17 cellular contexts compared by ENCODE assay signal in the genomic region with DNA sequence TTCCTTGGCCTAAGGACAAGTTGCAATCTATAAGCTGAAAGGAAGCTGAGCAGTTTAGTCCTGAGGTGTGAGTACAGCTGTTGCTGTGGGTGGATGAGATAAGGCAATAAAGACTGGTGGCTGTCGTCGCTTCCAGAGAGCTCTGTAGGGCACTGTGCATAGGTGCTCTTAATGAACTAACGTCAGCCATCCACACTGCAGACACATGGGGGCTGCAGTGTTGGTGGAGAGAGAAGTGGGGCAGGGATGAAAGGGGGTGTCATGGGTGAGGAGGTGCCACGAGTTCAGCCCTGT.
"Had no signal": no experiment of that assay in that cellular context is flagged by ENCODE, and none has a peak within 500 bp of the region (broad histone marks: within the 10 kb centered on the region; RNA-seq: fewer than 3 reads in every experiment).

No MANE protein-coding gene starts in this region.

- DNase-seq: effector memory CD8-positive, alpha-beta T cell; gastrocnemius medialis; heart right ventricle; kidney glomerular epithelial cell; mucosa of descending colon; naive thymus-derived CD8-positive, alpha-beta T cell; sigmoid colon; small intestine; stimulated activated CD4-positive, alpha-beta T cell treated with anti-CD3 and anti-CD28 coated beads, Interleukin-12 subunit alpha, Interleukin-12 subunit beta, amount 100 ng/mL, for 4 hours; stimulated activated naive CD4-positive, alpha-beta T cell treated with Interleukin-2 at 50 U/mL for 16 hours; testis had no signal

- ATAC-seq: effector memory CD8-positive, alpha-beta T cell; heart right ventricle; mucosa of descending colon; naive thymus-derived CD8-positive, alpha-beta T cell had no signal

- H3K4me1 ChIP-seq: gastrocnemius medialis, sigmoid colon had no signal

- H3K27ac Mint-ChIP-seq: dendritic cell treated with granulocyte-macrophage colony-stimulating factor and Interleukin-4, amounts not matched to agents 40 ng/mL and 50 ng/mL, for 4 days; effector memory CD8-positive, alpha-beta T cell; naive thymus-derived CD8-positive, alpha-beta T cell had no signal

- H3K4me3 Mint-ChIP-seq: dendritic cell treated with granulocyte-macrophage colony-stimulating factor and Interleukin-4, amounts not matched to agents 40 ng/mL and 50 ng/mL, for 4 days; effector memory CD8-positive, alpha-beta T cell; naive thymus-derived CD8-positive, alpha-beta T cell had no signal

- H3K36me3 ChIP-seq: esophagus muscularis mucosa, gastrocnemius medialis, heart right ventricle, neutrophil, right atrium auricular region, sigmoid colon, tibial nerve had no signal

- H3K9me3 Mint-ChIP-seq: dendritic cell treated with granulocyte-macrophage colony-stimulating factor and Interleukin-4, amounts not matched to agents 40 ng/mL and 50 ng/mL, for 4 days; effector memory CD8-positive, alpha-beta T cell had no signal

- H3K27ac ChIP-seq: epithelial cell of prostate, esophagus muscularis mucosa, gastrocnemius medialis, heart right ventricle, neutrophil, right atrium auricular region, sigmoid colon, testis, tibial nerve had no signal

- H3K4me3 ChIP-seq: esophagus muscularis mucosa, gastrocnemius medialis, heart right ventricle, mucosa of descending colon, right atrium auricular region, sigmoid colon, testis, tibial nerve had no signal

- H3K9me3 ChIP-seq: gastrocnemius medialis, neutrophil, testis had no signal

- H3K27me3 ChIP-seq: right atrium auricular region, testis had no signal
